In the genomic region with DNA sequence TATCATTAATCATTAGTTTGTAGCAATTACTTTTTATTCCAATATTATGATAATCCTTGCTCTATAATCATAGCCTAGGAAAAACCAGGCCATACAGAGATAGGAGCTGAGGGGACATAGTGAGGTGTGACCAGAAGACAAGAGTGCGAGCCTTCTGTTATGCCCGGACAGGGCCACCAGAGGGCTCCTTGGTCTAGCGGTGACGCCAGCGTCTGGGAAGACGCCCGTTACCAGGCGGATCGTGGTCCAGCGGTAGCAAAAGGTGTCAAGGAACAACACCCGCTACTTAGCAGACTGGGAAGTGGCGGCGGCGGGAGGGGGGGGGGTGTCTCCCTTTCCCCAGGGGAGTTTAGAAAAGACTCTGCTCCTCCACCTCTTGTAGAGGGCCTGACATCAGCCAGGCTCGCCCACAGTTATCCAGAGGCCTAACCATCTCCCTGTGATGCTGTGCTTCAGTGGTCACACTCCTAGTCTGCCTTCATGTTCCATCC, we compare ENCODE assay signal across 15 cellular contexts. TPM values are rescaled to one million over a fixed set of nuclear protein-coding genes. Genes with fewer than 3 reads are reported as not detected.
DNase-seq lines count a peak whose midpoint lies in the region; ATAC-seq, FAIRE-seq and TF ChIP-seq lines count a peak whose summit lies in the region.
"Not testable (repeated sequence)": the region's sequence is repeated elsewhere in the genome, so short reads cannot be mapped to it uniquely, and the experiment has no call there.
"Had no signal": no experiment of that assay in that cellular context is flagged by ENCODE, and none has a peak within 500 bp of the region (broad histone marks: within the 10 kb centered on the region; RNA-seq: fewer than 3 reads in every experiment).

No MANE protein-coding gene starts in this region.

- in situ Hi-C loops in GM12878 (cut with MboI): not testable (repeated sequence)

- H3K36me3 Mint-ChIP-seq in endothelial cell (ENCODE audit: low read depth, unreplicated experiment): peaks cover 28% of the 10 kb centered on the region
- peaks cover 19% of the 10 kb centered on the region for H3K36me3 Mint-ChIP-seq in neural progenitor cell

- WGBS in A549 (ENCODE audit: missing lambda C conversion rate): 26% methylated on average over 4 of the region's 15 CpGs
- WGBS in GM12878 (ENCODE audit: insufficient coverage, insufficient replicate concordance, low lambda C conversion rate, missing lambda C conversion rate): 100% methylated on average over 1 of the region's 15 CpGs
- WGBS in heart left ventricle, 4 donors: 52 to 100% (median 71%) methylated on average over 1 to 11 of the region's 15 CpGs

- TF ChIP-seq EP300 in A549 (IDR thresholded peaks at IDR 0.05); GM12878 (IDR thresholded peaks at IDR 0.05; ENCODE audit: borderline replicate concordance in 1 of 2, control insufficient read depth in 1 of 2, low read depth in 2 of 2, low read length in 2 of 2): not testable (repeated sequence)

- H2AFZ ChIP-seq in GM12878 (ENCODE audit: control insufficient read depth, low read depth, low read length); neural progenitor cell (replicated peaks): not testable (repeated sequence)

- CTCF ChIA-PET in A549 (lab: Yijun Ruan, JAX): interaction anchor here (1.2 to 5.2 kb wide), 9 partner anchors 9 to 471 kb away, joined by 3 to 38 read pairs (median 5); no protein-coding TSS in a partner anchor
- CTCF ChIA-PET in HEK293 (lab: Yijun Ruan, JAX): interaction anchor here (0.5 to 1.3 kb wide), 3 partner anchors 105 to 396 kb away, joined by 3 to 5 read pairs (median 3); no protein-coding TSS in a partner anchor
- CTCF ChIA-PET in GM12878 (lab: Yijun Ruan, JAX): not testable (repeated sequence)

- peaks cover 48% of the 10 kb centered on the region for H3K79me2 ChIP-seq in GM12878 (ENCODE audit: control insufficient read depth, insufficient read depth, low read length)
- H3K79me2 ChIP-seq in neural progenitor cell (ENCODE audit: low read depth): peaks cover 81% of the 10 kb centered on the region

- not testable (repeated sequence) for BruUV-seq in GM12878 (replicated peaks; lab: Mats Ljungman, UMichigan)

- not testable (repeated sequence) for H3K9me3 ChIP-seq in A549; HEK293 (ENCODE audit: control insufficient read depth, insufficient read depth, low read depth, low read length); Peyer's patch; GM12878 (replicated peaks; ENCODE audit: control insufficient read depth, insufficient read depth, low read length); heart left ventricle; neural progenitor cell (ENCODE audit: low read depth); tibial artery

- H3K4me3 Mint-ChIP-seq in endothelial cell (ENCODE audit: unreplicated experiment); neural progenitor cell: not testable (repeated sequence)

- H3K9ac ChIP-seq in GM12878 (ENCODE audit: control insufficient read depth, insufficient read depth, low read length); neural progenitor cell: not testable (repeated sequence)

- FAIRE-seq in A549 (lab: Jason Lieb, UNC); GM12878 (lab: Jason Lieb, UNC): not testable (repeated sequence)

- RAD21 ChIA-PET in GM12878 (lab: Charles Lee; ENCODE audit: unreplicated experiment): interaction anchor here (1.8 kb wide), 1 partner anchor 224 kb away, joined by 4 read pairs; no protein-coding TSS in a partner anchor

- POLR2A ChIA-PET in A549 (lab: Yijun Ruan, JAX): interaction anchor here (0.6 kb wide), 1 partner anchor 12 kb away, joined by 4 read pairs; no protein-coding TSS in a partner anchor
- POLR2A ChIA-PET in HEK293 (lab: Yijun Ruan, JAX); GM12878 (lab: Charles Lee): not testable (repeated sequence)

- H3K4me1 Mint-ChIP-seq in endothelial cell (ENCODE audit: unreplicated experiment): peaks cover 29% of the 10 kb centered on the region
- peaks cover 14% of the 10 kb centered on the region for H3K4me1 Mint-ChIP-seq in neural progenitor cell

- not testable (repeated sequence) for DNase-seq in A549 (ENCODE audit: low read depth in 1 of 2, low spot score in 1 of 2); Peyer's patch; GM12878 (ENCODE audit: low read depth, low spot score); endothelial cell (ENCODE audit: low spot score); heart left ventricle; neural progenitor cell (ENCODE audit: low spot score); tibial artery

- intact Hi-C loops in GM12878 (cut with micrococcal nuclease; ENCODE audit: unreplicated experiment); heart left ventricle (cut with DNase I); tibial artery (cut with DNase I; ENCODE audit: low total_unique reads): not testable (repeated sequence)

- H3K4me2 ChIP-seq in A549: peak overlapping the region; percentile 24; the same call in 1 of the 3 replicates
- H3K4me2 ChIP-seq in GM12878 (ENCODE audit: control insufficient read depth, insufficient read depth); neural progenitor cell: not testable (repeated sequence)

- not testable (repeated sequence) for TF ChIP-seq POLR2A in A549 (IDR thresholded peaks at IDR 0.05; ENCODE audit: low read length); Peyer's patch (IDR thresholded peaks at IDR 0.05); GM12878 (IDR thresholded peaks at IDR 0.05; ENCODE audit: low read depth, low read length); heart left ventricle (IDR thresholded peaks at IDR 0.05)

- H3K4me1 ChIP-seq in A549 (peaks cover 42% of the 10 kb centered on the region), HEK293 (ENCODE audit: control insufficient read depth, insufficient read depth, low read length) (peaks cover 16% of the 10 kb centered on the region), Peyer's patch (peaks cover 0 to 16% (median 0%) of the 10 kb centered on the region in 4 donors), GM12878 (ENCODE audit: control insufficient read depth, insufficient read depth, low read length) (peaks cover 11% of the 10 kb centered on the region), heart left ventricle (peaks cover 0 to 37% (median 14%) of the 10 kb centered on the region in 12 donors), tibial artery (peaks cover 0 to 18% (median 14%) of the 10 kb centered on the region in 4 donors)
- H3K4me1 ChIP-seq in neural progenitor cell: not testable (repeated sequence)

- not testable (repeated sequence) for H3F3A ChIP-seq in neural progenitor cell (ENCODE audit: low read depth)

- TF ChIP-seq RAD21 in A549 (conservative IDR thresholded peaks at IDR 0.05 in 1 of 2, IDR thresholded peaks at IDR 0.05 in 1 of 2): peak in 1 of 2 experiments; percentile 28; a peak in 1 of 5 replicates
- TF ChIP-seq RAD21 in GM12878 (IDR thresholded peaks at IDR 0.05; ENCODE audit: insufficient read depth, low read depth, low read length): not testable (repeated sequence)

- not testable (repeated sequence) for H3K27me3 ChIP-seq in Peyer's patch; GM12878 (replicated peaks in 1 of 2; ENCODE audit: control insufficient read depth in 2 of 2, insufficient read depth in 2 of 2, low read length in 1 of 2); heart left ventricle; neural progenitor cell; tibial artery

- not testable (repeated sequence) for H3K27ac ChIP-seq in A549; HEK293 (ENCODE audit: extremely low read depth, low read depth, low read length); Peyer's patch; GM12878 (ENCODE audit: control insufficient read depth, insufficient read depth); heart left ventricle; neural progenitor cell; tibial artery

- H3K9me3 Mint-ChIP-seq in endothelial cell (ENCODE audit: unreplicated experiment); neural progenitor cell: not testable (repeated sequence)

- peaks cover 11% of the 10 kb centered on the region for H3K27me3 Mint-ChIP-seq in endothelial cell (ENCODE audit: unreplicated experiment)
- not testable (repeated sequence) for H3K27me3 Mint-ChIP-seq in neural progenitor cell (ENCODE audit: insufficient read depth, low read depth)

- H3K36me3 ChIP-seq in HEK293 (ENCODE audit: control insufficient read depth in 2 of 2, insufficient read depth in 1 of 2, low read length in 2 of 2): peaks cover 1 to 57% of the 10 kb centered on the region in 2 experiments; a peak in 2 of 3 replicates
- H3K36me3 ChIP-seq in Peyer's patch: peaks cover 0 to 16% (median 0%) of the 10 kb centered on the region in 3 donors
- peaks cover 4 to 11% of the 10 kb centered on the region in 2 experiments for H3K36me3 ChIP-seq in GM12878 (ENCODE audit: control insufficient read depth in 2 of 2, insufficient read depth in 2 of 2, low read length in 1 of 2)
- H3K36me3 ChIP-seq in heart left ventricle: peaks cover 0 to 20% (median 10%) of the 10 kb centered on the region in 9 donors
- not testable (repeated sequence) for H3K36me3 ChIP-seq in neural progenitor cell
- H3K36me3 ChIP-seq in tibial artery: peaks cover 0 to 23% (median 20%) of the 10 kb centered on the region in 3 donors

- H3K4me3 ChIP-seq in A549; HEK293 (ENCODE audit: low read depth, low read length); Peyer's patch; GM12878; heart left ventricle; neural progenitor cell; tibial artery: not testable (repeated sequence)

- H4K20me1 ChIP-seq in GM12878 (ENCODE audit: control insufficient read depth, insufficient read depth): not testable (repeated sequence)
- peaks cover 27% of the 10 kb centered on the region for H4K20me1 ChIP-seq in neural progenitor cell (ENCODE audit: low read depth)

- not testable (repeated sequence) for H3K27ac Mint-ChIP-seq in endothelial cell (ENCODE audit: unreplicated experiment); neural progenitor cell

- ATAC-seq in A549, GM12878, heart left ventricle: not testable (repeated sequence)

- TF ChIP-seq CTCF in A549 (IDR thresholded peaks at IDR 0.05) (peak; percentile 33; the same call in 2 of the 3 replicates), Peyer's patch (IDR thresholded peaks at IDR 0.05) (peak in 4 of 6 experiments; percentile 21 to 37 (median 34)), endothelial cell (IDR thresholded peaks at IDR 0.05; ENCODE audit: unreplicated experiment) (peak; percentile 42), heart left ventricle (IDR thresholded peaks at IDR 0.05) (peak in 8 of 12 donors; percentile 8 to 37 (median 18)), neural progenitor cell (IDR thresholded peaks at IDR 0.05) (peak; percentile 44), tibial artery (IDR thresholded peaks at IDR 0.05) (peak; percentile 26)
- not testable (repeated sequence) for TF ChIP-seq CTCF in HEK293 (tag by site-specific recombination; IDR thresholded peaks at IDR 0.05); GM12878 (IDR thresholded peaks at IDR 0.05 in 2 of 3, conservative IDR thresholded peaks at IDR 0.05 in 1 of 3; ENCODE audit: control insufficient read depth in 2 of 3, extremely low read depth in 1 of 3, insufficient read depth in 1 of 3, low read depth in 3 of 3, low read length in 3 of 3)

- SMC1A ChIA-PET in GM12878 (lab: Charles Lee; ENCODE audit: uncharacterized antibody, unreplicated experiment): not testable (repeated sequence)

RNA-seq across cellular contexts. Expression of gene AHCY, which starts 4.8 kb away (rescaled TPM):
- 274 and 278 TPM in 2 replicates for polyA plus RNA-seq in A549 (2011; rRNA removed)
- 368 and 436 TPM in 2 replicates for polyA plus RNA-seq in A549 (2012; cell fraction: cytosol; rRNA removed)
- polyA plus RNA-seq in A549 (2012; cell fraction: nucleus; rRNA removed): 473 and 534 TPM in 2 replicates
- 282 to 314 TPM (median 290 TPM) in 3 replicates for polyA plus RNA-seq in A549 (2017; fragmentation: RNase III; extraction: RNeasy Plus Mini Kit Qiagen cat#74134 plus additional on column Dnase treatment)
- 585 and 594 TPM in 2 replicates for polyA minus RNA-seq in A549 (2011; rRNA and poly(A)+ RNA removed)
- 10 to 100 TPM; 46.9 to 52.4 (median 49.4) TPM for total RNA-seq in Peyer's patch
- 60.9 and 62.0 TPM in 2 replicates for total RNA-seq in GM12878 (2013; cell fraction: nucleolus; rRNA removed)
- total RNA-seq in GM12878 (2014; rRNA removed): 192 and 198 TPM in 2 replicates
- total RNA-seq in GM12878 (2014; rRNA removed; fragmentation: Illumina TruSeq; extraction: Trizol): 151 and 163 TPM in 2 replicates
- 223 and 233 TPM in 2 replicates for total RNA-seq in GM12878 (2021)
- polyA plus RNA-seq in GM12878 (2011; ENCODE audit: low read depth): 80.9 TPM
- polyA plus RNA-seq in GM12878 (2011; rRNA removed): 128 and 208 TPM in 2 replicates
- 296 and 341 TPM in 2 replicates for polyA plus RNA-seq in GM12878 (2011; cell fraction: cytosol; rRNA removed)
- 234 and 261 TPM in 2 replicates for polyA plus RNA-seq in GM12878 (2011; cell fraction: nucleus; rRNA removed)
- 101 and 138 TPM in 2 replicates for polyA plus RNA-seq in GM12878 (2012)
- 138 and 204 TPM in 2 replicates for polyA plus RNA-seq in GM12878 (2014; fragmentation: Illumina TruSeq; extraction: Trizol)
- polyA plus RNA-seq in GM12878 (2014; fragmentation: Nextera tagmentation; extraction: Ambion mirVana): 100 to 1,000 TPM in 1 of 2 experiments, 10 to 100 TPM in 1; 84.9 to 116 TPM
- 218 and 247 TPM in 2 replicates for polyA plus RNA-seq in GM12878 (2014; rRNA removed)
- 100 to 1,000 TPM; 129 to 134 TPM for polyA plus RNA-seq in GM12878 (2016; fragmentation: Nextera tagmentation; extraction: Ambion mirVana)
- 414 and 519 TPM in 2 replicates for polyA minus RNA-seq in GM12878 (2011; rRNA and poly(A)+ RNA removed)
- 123 and 129 TPM in 2 replicates for polyA minus RNA-seq in GM12878 (2011; cell fraction: cytosol; rRNA and poly(A)+ RNA removed)
- polyA minus RNA-seq in GM12878 (2011; cell fraction: nucleus; rRNA and poly(A)+ RNA removed): 62.9 and 114 TPM in 2 replicates
- 165 TPM for total RNA-seq in endothelial cell (ENCODE audit: unreplicated experiment)
- 100 to 1,000 TPM in 1 of 9 donors, 10 to 100 TPM in 8; 48.3 to 132 (median 57.2) TPM for total RNA-seq in heart left ventricle
- 10 to 100 TPM; 64.4 to 98.4 TPM for polyA plus RNA-seq in heart left ventricle
- 184 and 269 TPM in 2 replicates for total RNA-seq in neural progenitor cell (ENCODE audit: low replicate concordance)

RNA-seq across cellular contexts. Expression of gene ASIP, which starts 57.1 kb away (rescaled TPM):
- polyA plus RNA-seq in A549 (2011; rRNA removed) (not detected in 2 replicates), A549 (2017; fragmentation: RNase III; extraction: RNeasy Plus Mini Kit Qiagen cat#74134 plus additional on column Dnase treatment) (not detected in 3 replicates), GM12878 (2011; rRNA removed) (not detected in 2 replicates), GM12878 (2014; fragmentation: Illumina TruSeq; extraction: Trizol) (not detected in 2 replicates), GM12878 (2014; fragmentation: Nextera tagmentation; extraction: Ambion mirVana) (not detected), GM12878 (2014; rRNA removed) (0.29 TPM in 1 of 2 replicates, not detected in the other), GM12878 (2016; fragmentation: Nextera tagmentation; extraction: Ambion mirVana) (not detected), heart left ventricle (100 to 1,000 TPM in 1 of 2 donors, under 1 TPM in 1; 0.75 to 117 TPM)
- polyA plus RNA-seq in A549 (2012; cell fraction: cytosol; rRNA removed): not detected in 2 replicates
- polyA plus RNA-seq in A549 (2012; cell fraction: nucleus; rRNA removed): not detected in 2 replicates
- not detected in 2 replicates for polyA minus RNA-seq in A549 (2011; rRNA and poly(A)+ RNA removed)
- total RNA-seq in Peyer's patch (not detected), GM12878 (2014; rRNA removed) (not detected in 2 replicates), GM12878 (2014; rRNA removed; fragmentation: Illumina TruSeq; extraction: Trizol) (not detected in 2 replicates), GM12878 (2021) (not detected in 2 replicates), endothelial cell (ENCODE audit: unreplicated experiment) (not detected), heart left ventricle (10 to 100 TPM in 6 of 9 donors, 1 to 10 TPM in 3; 3.4 to 23.2 (median 10.4) TPM), neural progenitor cell (ENCODE audit: low replicate concordance) (not detected in 2 replicates)
- not detected in 2 replicates for total RNA-seq in GM12878 (2013; cell fraction: nucleolus; rRNA removed)
- not detected for polyA plus RNA-seq in GM12878 (2011; ENCODE audit: low read depth)
- polyA plus RNA-seq in GM12878 (2011; cell fraction: cytosol; rRNA removed): not detected in 2 replicates
- not detected in 2 replicates for polyA plus RNA-seq in GM12878 (2011; cell fraction: nucleus; rRNA removed)
- polyA plus RNA-seq in GM12878 (2012): not detected in 2 replicates
- polyA minus RNA-seq in GM12878 (2011; rRNA and poly(A)+ RNA removed): not detected in 2 replicates
- polyA minus RNA-seq in GM12878 (2011; cell fraction: cytosol; rRNA and poly(A)+ RNA removed): not detected in 2 replicates
- not detected in 2 replicates for polyA minus RNA-seq in GM12878 (2011; cell fraction: nucleus; rRNA and poly(A)+ RNA removed)
- total RNA-seq: A172; activated CD4-positive, alpha-beta T cell treated with anti-CD3 and anti-CD28 coated beads for 36 hours; activated naive CD4-positive, alpha-beta T cell treated with anti-CD3 and anti-CD28 coated beads, Interleukin-2, amount 50 U/mL, for 72 hours; B cell; omental fat pad; T-helper 17 cell; urinary bladder had no signal
